In the genomic region with DNA sequence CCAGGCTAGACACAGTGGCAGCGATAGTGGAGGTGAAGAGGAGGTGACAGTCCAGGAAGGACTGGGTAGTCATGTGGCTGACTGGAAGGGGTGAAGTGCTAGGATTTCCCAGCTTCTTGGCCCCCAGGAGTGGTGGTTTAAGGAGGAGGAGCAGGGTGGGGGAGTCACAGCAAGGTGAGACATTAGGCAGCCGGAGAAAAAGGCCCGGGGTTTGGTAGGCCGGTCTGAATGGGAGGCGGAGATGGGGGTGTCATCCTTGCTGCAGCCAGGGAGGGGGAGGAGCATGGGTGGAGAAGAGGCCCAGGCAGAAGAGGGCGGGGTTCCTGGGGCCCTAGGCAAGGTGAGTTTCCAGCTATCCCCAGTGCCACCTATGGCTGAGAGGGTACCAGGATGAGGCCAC, we compare ENCODE assay signal across 1 cellular context.
TF ChIP-seq lines count a peak whose summit lies in the region.

No MANE protein-coding gene starts in this region.

TF ChIP-seq in WTC11, 78 proteins besides CTCF, POLR2A, EP300 and RAD21 (continued from another document):
- TF ChIP-seq, protein P1, sequence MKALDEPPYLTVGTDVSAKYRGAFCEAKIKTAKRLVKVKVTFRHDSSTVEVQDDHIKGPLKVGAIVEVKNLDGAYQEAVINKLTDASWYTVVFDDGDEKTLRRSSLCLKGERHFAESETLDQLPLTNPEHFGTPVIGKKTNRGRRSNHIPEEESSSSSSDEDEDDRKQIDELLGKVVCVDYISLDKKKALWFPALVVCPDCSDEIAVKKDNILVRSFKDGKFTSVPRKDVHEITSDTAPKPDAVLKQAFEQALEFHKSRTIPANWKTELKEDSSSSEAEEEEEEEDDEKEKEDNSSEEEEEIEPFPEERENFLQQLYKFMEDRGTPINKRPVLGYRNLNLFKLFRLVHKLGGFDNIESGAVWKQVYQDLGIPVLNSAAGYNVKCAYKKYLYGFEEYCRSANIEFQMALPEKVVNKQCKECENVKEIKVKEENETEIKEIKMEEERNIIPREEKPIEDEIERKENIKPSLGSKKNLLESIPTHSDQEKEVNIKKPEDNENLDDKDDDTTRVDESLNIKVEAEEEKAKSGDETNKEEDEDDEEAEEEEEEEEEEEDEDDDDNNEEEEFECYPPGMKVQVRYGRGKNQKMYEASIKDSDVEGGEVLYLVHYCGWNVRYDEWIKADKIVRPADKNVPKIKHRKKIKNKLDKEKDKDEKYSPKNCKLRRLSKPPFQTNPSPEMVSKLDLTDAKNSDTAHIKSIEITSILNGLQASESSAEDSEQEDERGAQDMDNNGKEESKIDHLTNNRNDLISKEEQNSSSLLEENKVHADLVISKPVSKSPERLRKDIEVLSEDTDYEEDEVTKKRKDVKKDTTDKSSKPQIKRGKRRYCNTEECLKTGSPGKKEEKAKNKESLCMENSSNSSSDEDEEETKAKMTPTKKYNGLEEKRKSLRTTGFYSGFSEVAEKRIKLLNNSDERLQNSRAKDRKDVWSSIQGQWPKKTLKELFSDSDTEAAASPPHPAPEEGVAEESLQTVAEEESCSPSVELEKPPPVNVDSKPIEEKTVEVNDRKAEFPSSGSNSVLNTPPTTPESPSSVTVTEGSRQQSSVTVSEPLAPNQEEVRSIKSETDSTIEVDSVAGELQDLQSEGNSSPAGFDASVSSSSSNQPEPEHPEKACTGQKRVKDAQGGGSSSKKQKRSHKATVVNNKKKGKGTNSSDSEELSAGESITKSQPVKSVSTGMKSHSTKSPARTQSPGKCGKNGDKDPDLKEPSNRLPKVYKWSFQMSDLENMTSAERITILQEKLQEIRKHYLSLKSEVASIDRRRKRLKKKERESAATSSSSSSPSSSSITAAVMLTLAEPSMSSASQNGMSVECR (CRISPR knock-in tag; IDR thresholded peaks at IDR 0.05; ENCODE audit: borderline replicate concordance): no peak
- no peak for TF ChIP-seq MXD4 (CRISPR knock-in tag; IDR thresholded peaks at IDR 0.05; ENCODE audit: borderline replicate concordance)
- TF ChIP-seq TCF7 (CRISPR knock-in tag; IDR thresholded peaks at IDR 0.05; ENCODE audit: low read depth): no peak
- TF ChIP-seq ELF4 (CRISPR knock-in tag; IDR thresholded peaks at IDR 0.05; ENCODE audit: low read depth): no peak
- TF ChIP-seq, protein P2, sequence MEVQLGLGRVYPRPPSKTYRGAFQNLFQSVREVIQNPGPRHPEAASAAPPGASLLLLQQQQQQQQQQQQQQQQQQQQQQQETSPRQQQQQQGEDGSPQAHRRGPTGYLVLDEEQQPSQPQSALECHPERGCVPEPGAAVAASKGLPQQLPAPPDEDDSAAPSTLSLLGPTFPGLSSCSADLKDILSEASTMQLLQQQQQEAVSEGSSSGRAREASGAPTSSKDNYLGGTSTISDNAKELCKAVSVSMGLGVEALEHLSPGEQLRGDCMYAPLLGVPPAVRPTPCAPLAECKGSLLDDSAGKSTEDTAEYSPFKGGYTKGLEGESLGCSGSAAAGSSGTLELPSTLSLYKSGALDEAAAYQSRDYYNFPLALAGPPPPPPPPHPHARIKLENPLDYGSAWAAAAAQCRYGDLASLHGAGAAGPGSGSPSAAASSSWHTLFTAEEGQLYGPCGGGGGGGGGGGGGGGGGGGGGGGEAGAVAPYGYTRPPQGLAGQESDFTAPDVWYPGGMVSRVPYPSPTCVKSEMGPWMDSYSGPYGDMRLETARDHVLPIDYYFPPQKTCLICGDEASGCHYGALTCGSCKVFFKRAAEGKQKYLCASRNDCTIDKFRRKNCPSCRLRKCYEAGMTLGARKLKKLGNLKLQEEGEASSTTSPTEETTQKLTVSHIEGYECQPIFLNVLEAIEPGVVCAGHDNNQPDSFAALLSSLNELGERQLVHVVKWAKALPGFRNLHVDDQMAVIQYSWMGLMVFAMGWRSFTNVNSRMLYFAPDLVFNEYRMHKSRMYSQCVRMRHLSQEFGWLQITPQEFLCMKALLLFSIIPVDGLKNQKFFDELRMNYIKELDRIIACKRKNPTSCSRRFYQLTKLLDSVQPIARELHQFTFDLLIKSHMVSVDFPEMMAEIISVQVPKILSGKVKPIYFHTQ (CRISPR knock-in tag; IDR thresholded peaks at IDR 0.05): no peak
- TF ChIP-seq, protein P3, sequence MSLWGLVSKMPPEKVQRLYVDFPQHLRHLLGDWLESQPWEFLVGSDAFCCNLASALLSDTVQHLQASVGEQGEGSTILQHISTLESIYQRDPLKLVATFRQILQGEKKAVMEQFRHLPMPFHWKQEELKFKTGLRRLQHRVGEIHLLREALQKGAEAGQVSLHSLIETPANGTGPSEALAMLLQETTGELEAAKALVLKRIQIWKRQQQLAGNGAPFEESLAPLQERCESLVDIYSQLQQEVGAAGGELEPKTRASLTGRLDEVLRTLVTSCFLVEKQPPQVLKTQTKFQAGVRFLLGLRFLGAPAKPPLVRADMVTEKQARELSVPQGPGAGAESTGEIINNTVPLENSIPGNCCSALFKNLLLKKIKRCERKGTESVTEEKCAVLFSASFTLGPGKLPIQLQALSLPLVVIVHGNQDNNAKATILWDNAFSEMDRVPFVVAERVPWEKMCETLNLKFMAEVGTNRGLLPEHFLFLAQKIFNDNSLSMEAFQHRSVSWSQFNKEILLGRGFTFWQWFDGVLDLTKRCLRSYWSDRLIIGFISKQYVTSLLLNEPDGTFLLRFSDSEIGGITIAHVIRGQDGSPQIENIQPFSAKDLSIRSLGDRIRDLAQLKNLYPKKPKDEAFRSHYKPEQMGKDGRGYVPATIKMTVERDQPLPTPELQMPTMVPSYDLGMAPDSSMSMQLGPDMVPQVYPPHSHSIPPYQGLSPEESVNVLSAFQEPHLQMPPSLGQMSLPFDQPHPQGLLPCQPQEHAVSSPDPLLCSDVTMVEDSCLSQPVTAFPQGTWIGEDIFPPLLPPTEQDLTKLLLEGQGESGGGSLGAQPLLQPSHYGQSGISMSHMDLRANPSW (CRISPR knock-in tag; conservative IDR thresholded peaks at IDR 0.05; ENCODE audit: low read depth): no peak
- no peak for TF ChIP-seq SOX15 (CRISPR knock-in tag; IDR thresholded peaks at IDR 0.05)
